In the genomic region with DNA sequence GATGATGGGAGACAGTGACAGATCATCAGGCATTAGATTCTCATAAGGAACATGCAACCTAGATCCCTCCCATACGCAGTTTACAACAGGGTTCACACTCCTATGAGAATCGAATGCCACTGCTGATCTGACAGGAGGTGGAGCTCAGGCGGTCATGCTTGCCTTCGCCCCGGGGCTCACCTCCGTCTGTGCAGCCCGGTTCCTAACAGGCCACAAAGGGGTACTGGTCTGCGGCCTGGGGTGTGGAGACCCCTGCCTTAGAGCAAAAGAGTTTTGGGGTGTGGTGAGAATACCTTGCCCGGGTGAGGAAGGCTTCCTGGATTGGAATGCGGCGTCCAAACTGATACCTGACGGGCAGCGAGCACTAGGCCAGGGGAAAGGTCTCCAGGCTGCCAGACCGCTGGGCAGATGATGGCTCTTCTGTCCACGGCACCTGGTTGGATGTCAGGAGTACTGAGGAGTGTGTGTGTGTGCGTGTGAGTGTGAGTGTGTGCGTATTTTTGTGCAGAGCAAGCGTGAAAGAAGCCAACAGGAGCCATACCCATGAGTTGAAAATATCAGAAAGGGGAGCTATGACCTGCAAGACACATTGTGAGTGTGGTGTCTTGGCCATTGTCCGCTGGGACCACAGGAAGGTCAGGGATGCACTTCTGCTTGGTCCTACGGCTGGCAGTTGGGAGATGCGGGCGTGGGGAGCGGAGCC, we compare ENCODE assay signal across 7 cellular contexts.
A peak's percentile ranks its signal among the peaks of the same experiment; 100 is the strongest.
DNase-seq lines count a peak whose midpoint lies in the region; ATAC-seq and TF ChIP-seq lines count a peak whose summit lies in the region.

No MANE protein-coding gene starts in this region.

- H3K4me1 ChIP-seq in NT2/D1 (ENCODE audit: insufficient read depth, insufficient read length) = no peaks in the 10 kb centered on the region

- H3K4me3 ChIP-seq in NT2/D1 (ENCODE audit: insufficient read length, low read depth) = peak overlapping the region; percentile 2
- H3K4me3 ChIP-seq in fibroblast of mammary gland (ENCODE audit: control insufficient read depth, low read depth, low read length) = peak overlapping the region; percentile 24

- no peak for TF ChIP-seq CTCF in fibroblast of mammary gland (conservative IDR thresholded peaks at IDR 0.05; ENCODE audit: control insufficient read depth, insufficient read depth, low read depth, low read length)

- ATAC-seq in GM21447 (IDR thresholded peaks at IDR 0.05; ENCODE audit: unreplicated experiment) = peak; percentile 3
- ATAC-seq in stimulated activated memory B cell treated with anti-CD40 and anti-IgM and Interleukin-4, amounts not matched to agents 10 μg/mL and 1 μg/mL and 100 μg/mL, for 72 hours = no peak
- no peak for ATAC-seq in GM18870 (IDR thresholded peaks at IDR 0.05; ENCODE audit: unreplicated experiment)

- H3K27ac Mint-ChIP-seq in stimulated activated memory B cell treated with anti-CD40 and anti-IgM and Interleukin-4, amounts not matched to agents 10 μg/mL and 1 μg/mL and 100 μg/mL, for 72 hours = peak overlapping the region; percentile 36

- H3K36me3 ChIP-seq in NT2/D1 (ENCODE audit: insufficient read depth, insufficient read length, low read length) = no peaks in the 10 kb centered on the region

- peaks cover 9% of the 10 kb centered on the region for H3K4me1 Mint-ChIP-seq in stimulated activated memory B cell treated with anti-CD40 and anti-IgM and Interleukin-4, amounts not matched to agents 10 μg/mL and 1 μg/mL and 100 μg/mL, for 72 hours

- no peaks in the 10 kb centered on the region for H3K27me3 ChIP-seq in NT2/D1 (ENCODE audit: insufficient read depth, insufficient read length)

- H3K9me3 ChIP-seq in NT2/D1 (ENCODE audit: insufficient read depth, low read length) = peaks cover 11% of the 10 kb centered on the region; the same call in 1 of the 2 replicates

- H3K4me3 Mint-ChIP-seq in stimulated activated memory B cell treated with anti-CD40 and anti-IgM and Interleukin-4, amounts not matched to agents 10 μg/mL and 1 μg/mL and 100 μg/mL, for 72 hours = peak overlapping the region; percentile 79

- H3K9me3 Mint-ChIP-seq in stimulated activated memory B cell treated with anti-CD40 and anti-IgM and Interleukin-4, amounts not matched to agents 10 μg/mL and 1 μg/mL and 100 μg/mL, for 72 hours = no peaks in the 10 kb centered on the region

- H3K36me3 Mint-ChIP-seq in stimulated activated memory B cell treated with anti-CD40 and anti-IgM and Interleukin-4, amounts not matched to agents 10 μg/mL and 1 μg/mL and 100 μg/mL, for 72 hours = no peaks in the 10 kb centered on the region

- DNase-seq in NT2/D1 (ENCODE audit: low read depth, low spot score) = no peak
- no peak for DNase-seq in fibroblast of mammary gland (ENCODE audit: low read depth)
- no peak for DNase-seq in stimulated activated CD4-positive, alpha-beta T cell treated with anti-CD3 and anti-CD28 coated beads, Interleukin-1b, Interleukin-23, amount 100 ng/mL, for 48 hours
- DNase-seq in EL = no peak

- H3K9ac ChIP-seq in NT2/D1 (ENCODE audit: insufficient read length, low read depth) = no peak overlapping the region

- no peaks in the 10 kb centered on the region for H3K27me3 Mint-ChIP-seq in stimulated activated memory B cell treated with anti-CD40 and anti-IgM and Interleukin-4, amounts not matched to agents 10 μg/mL and 1 μg/mL and 100 μg/mL, for 72 hours
